ENCODE assay signal across 9 cellular contexts in genomic region chr16:15434079-15434424, GRCh38. TPM values are rescaled to one million over a fixed set of nuclear protein-coding genes. Genes with fewer than 3 reads are reported as not detected.
DNase-seq lines count a peak whose midpoint lies in the region; ATAC-seq, FAIRE-seq and TF ChIP-seq lines count a peak whose summit lies in the region.
"Had no signal": no experiment of that assay in that cellular context is flagged by ENCODE, and none has a peak within 500 bp of the region (broad histone marks: within the 10 kb centered on the region; RNA-seq: fewer than 3 reads in every experiment).

No MANE protein-coding gene starts in this region.

- H3K4me1 ChIP-seq in BE2C (no peaks in the 10 kb centered on the region; the same call in 1 of the 2 replicates), Panc1 (ENCODE audit: control insufficient read depth, insufficient read depth, low read length) (peaks cover 26% of the 10 kb centered on the region), neuronal stem cell (ENCODE audit: control insufficient read depth in 2 of 2, insufficient read depth in 1 of 2, low read depth in 1 of 2, low read length in 2 of 2) (peaks cover 5% of the 10 kb centered on the region in 2 donors)

- peak overlapping the region; percentile 3 for H4K8ac ChIP-seq in neuronal stem cell (ENCODE audit: low read depth, low read length)

- no peak overlapping the region for H3K18ac ChIP-seq in neuronal stem cell (ENCODE audit: low read length)

- H3K27ac Mint-ChIP-seq in endothelial cell (ENCODE audit: unreplicated experiment), result no peak overlapping the region

- peaks cover 7% of the 10 kb centered on the region for H3K27me3 Mint-ChIP-seq in endothelial cell (ENCODE audit: unreplicated experiment)

- peak overlapping the region; percentile 65 for H3K4me3 Mint-ChIP-seq in endothelial cell (ENCODE audit: unreplicated experiment)

- CTCF ChIA-PET in Panc1 (lab: Charles Lee), result interaction anchor here (0.6 kb wide), 1 partner anchor 567 kb away, joined by 3 read pairs; no protein-coding TSS in a partner anchor

- H3K4me3 ChIP-seq in BE2C (ENCODE audit: low read depth, low read length) (peak overlapping the region; percentile 59), Panc1 (ENCODE audit: low read depth in 2 of 2, low read length in 2 of 2) (peak overlapping the region; percentile 71 to 81), neuronal stem cell (ENCODE audit: low read length in 2 of 2) (peak overlapping the region; percentile 9 to 84)
- H3K4me3 ChIP-seq: SK-N-MC had no signal

- in situ Hi-C loops in Panc1 (cut with HindIII; ENCODE audit: low pct_unique_long_range_greater_than_20kb, low sequenced_read_pairs), result no loop called here

- H3K27me3 ChIP-seq in BE2C, result peaks cover 9% of the 10 kb centered on the region
- no peaks in the 10 kb centered on the region for H3K27me3 ChIP-seq in Panc1 (ENCODE audit: control insufficient read depth, insufficient read depth, low read length)
- no peaks in the 10 kb centered on the region for H3K27me3 ChIP-seq in neuronal stem cell (ENCODE audit: control insufficient read depth in 3 of 3, insufficient read depth in 3 of 3, low read depth in 1 of 3, low read length in 3 of 3)

- no peak overlapping the region for H3K4ac ChIP-seq in neuronal stem cell (ENCODE audit: low read length)

- H3K9ac ChIP-seq in neuronal stem cell (ENCODE audit: low read depth, low read length, poor library complexity), result no peak overlapping the region

- no peak overlapping the region for H4K91ac ChIP-seq in neuronal stem cell (ENCODE audit: low read depth, low read length, poor library complexity)

- peak overlapping the region; percentile 38 for H3K4me2 ChIP-seq in neuronal stem cell (ENCODE audit: insufficient read depth, low read length, poor library complexity, severe bottlenecking)

- H3K36me3 ChIP-seq in BE2C (no peaks in the 10 kb centered on the region), Panc1 (ENCODE audit: control insufficient read depth, insufficient read depth, low read length) (no peaks in the 10 kb centered on the region), neuronal stem cell (replicated peaks in 1 of 2; ENCODE audit: control insufficient read depth in 2 of 2, insufficient read depth in 2 of 2, low read length in 2 of 2) (no peaks in the 10 kb centered on the region)

- H3K9me3 Mint-ChIP-seq in endothelial cell (ENCODE audit: unreplicated experiment), result no peaks in the 10 kb centered on the region

- intact Hi-C loops in Panc1 (cut with micrococcal nuclease; ENCODE audit: unreplicated experiment), result loop anchor here (10.0 kb wide), 1 partner anchor 161 kb away; no protein-coding TSS in a partner anchor

- H3K27ac ChIP-seq in Panc1 (ENCODE audit: low read length) (peak overlapping the region; percentile 64), neuronal stem cell (replicated peaks; ENCODE audit: low read length) (no peak overlapping the region)
- H3K27ac ChIP-seq: SK-N-MC had no signal

- H2AK5ac ChIP-seq in neuronal stem cell (ENCODE audit: low read depth, low read length), result no peak overlapping the region

- no peak overlapping the region for H3K23ac ChIP-seq in neuronal stem cell (ENCODE audit: low read depth, low read length, poor library complexity)

- no TSS peak for BruUV-seq in Panc1 (replicated peaks; lab: Mats Ljungman, UMichigan)

- no CpG with 5 or more reads among the region's 12 CpGs for WGBS in neuronal stem cell (ENCODE audit: extremely low coverage in 2 of 2, insufficient read length in 2 of 2, insufficient replicate concordance in 1 of 2), 2 donors

- POLR2A ChIA-PET in Panc1 (lab: Charles Lee), result no interaction called here

- peak overlapping the region; percentile 94 for H2AFZ ChIP-seq in neuronal stem cell (ENCODE audit: low read length)

- no peak for TF ChIP-seq CTCF in BE2C (IDR thresholded peaks at IDR 0.05; ENCODE audit: low read depth, low read length)
- TF ChIP-seq CTCF in Panc1 (IDR thresholded peaks at IDR 0.05), result no peak
- no peak for TF ChIP-seq CTCF in endothelial cell (IDR thresholded peaks at IDR 0.05; ENCODE audit: unreplicated experiment)

- DNase-seq in BE2C (peak; percentile 8), Panc1 (ENCODE audit: low read depth, low spot score) (no peak), endothelial cell (ENCODE audit: low spot score) (no peak), neuronal stem cell (ENCODE audit: low spot score) (no peak), DMS 273 treated with DMSO at 0.1 percent for 48 hours (lab: John Stamatoyannopoulos, UW) (no peak), HTR-8/SVneo (ENCODE audit: insufficient read length, low spot score) (no peak)
- no peak for DNase-seq in effector CD4-positive, alpha-beta T cell

- H3K9me3 ChIP-seq in BE2C (no peaks in the 10 kb centered on the region; the same call in 1 of the 2 replicates), Panc1 (ENCODE audit: control insufficient read depth, insufficient read depth, low read depth, low read length) (no peaks in the 10 kb centered on the region), neuronal stem cell (replicated peaks in 1 of 2; ENCODE audit: control insufficient read depth in 2 of 2, insufficient read depth in 1 of 2, low read depth in 1 of 2, low read length in 2 of 2) (no peaks in the 10 kb centered on the region)

- no peaks in the 10 kb centered on the region for H3K79me1 ChIP-seq in neuronal stem cell (ENCODE audit: low read depth, low read length)

- H2BK5ac ChIP-seq in neuronal stem cell (ENCODE audit: low read length), result no peak overlapping the region

- no peak overlapping the region for H2BK15ac ChIP-seq in neuronal stem cell (ENCODE audit: low read length)

- no peak for FAIRE-seq in HTR-8/SVneo (lab: Jason Lieb, UNC)

- no peaks in the 10 kb centered on the region for H3K36me3 Mint-ChIP-seq in endothelial cell (ENCODE audit: low read depth, unreplicated experiment)

- no peak overlapping the region for H3K14ac ChIP-seq in neuronal stem cell (ENCODE audit: low read length)

- H3K4me1 Mint-ChIP-seq in endothelial cell (ENCODE audit: unreplicated experiment), result peaks cover 8% of the 10 kb centered on the region

- H2BK120ac ChIP-seq in neuronal stem cell (ENCODE audit: low read depth, low read length), result no peak overlapping the region

- peak; percentile 42 for ATAC-seq in Panc1
- no peak for ATAC-seq in HG03378 (IDR thresholded peaks at IDR 0.05; ENCODE audit: unreplicated experiment)

- H2BK12ac ChIP-seq in neuronal stem cell (ENCODE audit: low read length), result no peak overlapping the region

RNA-seq across cellular contexts. Expression of gene BMERB1, which starts 0.3 kb away (rescaled TPM):
- polyA plus RNA-seq in BE2C (2012; ENCODE audit: insufficient read depth, insufficient read length, low read depth), result 58.2 TPM
- total RNA-seq in Panc1 (2021; ENCODE audit: unreplicated experiment) (80.0 TPM), endothelial cell (ENCODE audit: unreplicated experiment) (9.9 TPM)
- 92.6 TPM for polyA plus RNA-seq in Panc1 (2012; ENCODE audit: insufficient read length)
- 41.0 TPM for polyA plus RNA-seq in neuronal stem cell (2013, experiment 1 of 2)
- polyA plus RNA-seq in neuronal stem cell (2013, experiment 2 of 2), result 42.0 TPM

RNA-seq across cellular contexts. Expression of gene MPV17L, which starts 38.5 kb away (rescaled TPM):
- 0.83 TPM for polyA plus RNA-seq in BE2C (2012; ENCODE audit: insufficient read depth, insufficient read length, low read depth)
- 10.4 TPM for total RNA-seq in Panc1 (2021; ENCODE audit: unreplicated experiment)
- 3.0 TPM for polyA plus RNA-seq in Panc1 (2012; ENCODE audit: insufficient read length)
- total RNA-seq in endothelial cell (ENCODE audit: unreplicated experiment), result 0.26 TPM
- polyA plus RNA-seq in neuronal stem cell (2013, experiment 1 of 2), result 0.81 TPM
- 1.1 TPM for polyA plus RNA-seq in neuronal stem cell (2013, experiment 2 of 2)

RNA-seq across cellular contexts. Expression of gene NPIPA5, which starts 56.0 kb away (rescaled TPM):
- polyA plus RNA-seq in BE2C (2012; ENCODE audit: insufficient read depth, insufficient read length, low read depth), result 6.3 TPM
- total RNA-seq in Panc1 (2021; ENCODE audit: unreplicated experiment), result 0.26 TPM
- polyA plus RNA-seq in Panc1 (2012; ENCODE audit: insufficient read length), result 0.55 TPM
- 1.7 TPM for total RNA-seq in endothelial cell (ENCODE audit: unreplicated experiment)
- polyA plus RNA-seq in neuronal stem cell (2013, experiment 1 of 2), result 6.0 TPM
- polyA plus RNA-seq in neuronal stem cell (2013, experiment 2 of 2), result 5.2 TPM
